ENCODE assay signal across 15 cellular contexts in the genomic region with DNA sequence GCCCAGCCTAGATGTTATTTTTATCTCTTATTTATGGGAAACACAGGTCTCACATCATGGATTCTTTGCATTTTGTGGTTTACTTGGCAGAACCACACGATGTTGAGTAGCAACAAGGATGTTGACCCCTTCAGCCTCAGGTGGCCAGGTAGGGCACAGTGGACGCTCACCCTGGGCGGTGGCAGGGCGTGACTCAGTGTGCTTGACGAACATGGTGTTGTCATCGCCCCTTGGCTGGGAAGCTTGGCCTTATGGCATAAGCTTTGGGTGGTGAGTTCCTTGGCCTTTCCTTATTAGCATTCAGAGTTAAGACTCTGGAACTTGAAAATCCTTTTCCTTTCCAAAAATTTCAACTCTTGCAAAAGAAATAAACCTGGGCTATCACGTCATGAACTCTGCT.
"Had no signal": no experiment of that assay in that cellular context is flagged by ENCODE, and none has a peak within 500 bp of the region (broad histone marks: within the 10 kb centered on the region; RNA-seq: fewer than 3 reads in every experiment).

No MANE protein-coding gene starts in this region.

- DNase-seq: activated CD4-positive, alpha-beta T cell treated with anti-CD3 and anti-CD28 coated beads, Interleukin-2, amount 10 ng/mL, durations not matched to agents 24 days and 14 days; activated CD8-positive, alpha-beta memory T cell treated with anti-CD3 and anti-CD28 coated beads for 24 hours; activated naive CD4-positive, alpha-beta T cell treated with Interleukin-2 at 50 U/mL for 16 hours; activated naive CD8-positive, alpha-beta T cell treated with anti-CD3 and anti-CD28 coated beads, Interleukin-2, amount 50 U/mL, for 24 hours; central memory CD4-positive, alpha-beta T cell; effector memory CD4-positive, alpha-beta T cell; glutamatergic neuron; left cardiac atrium; mesenchymal stem cell; sigmoid colon; stimulated activated CD4-positive, alpha-beta T cell treated with anti-CD3 and anti-CD28 coated beads, Interleukin-4, amount 100 ng/mL, for 1 hour; stimulated activated CD8-positive, alpha-beta memory T cell treated with anti-CD3 and anti-CD28 coated beads, Interleukin-4, amount 100 ng/mL, for 48 hours had no signal

- H3K27me3 ChIP-seq: sigmoid colon had no signal

- H3K36me3 ChIP-seq: prostate gland, sigmoid colon had no signal

- ATAC-seq: activated naive CD8-positive, alpha-beta T cell treated with anti-CD3 and anti-CD28 coated beads, Interleukin-2, amount 50 U/mL, for 24 hours; WTC11 had no signal

- H3K4me3 ChIP-seq: coronary artery, prostate gland, sigmoid colon had no signal
